Comparison of ENCODE assay signal across 30 cellular contexts in the genomic region with DNA sequence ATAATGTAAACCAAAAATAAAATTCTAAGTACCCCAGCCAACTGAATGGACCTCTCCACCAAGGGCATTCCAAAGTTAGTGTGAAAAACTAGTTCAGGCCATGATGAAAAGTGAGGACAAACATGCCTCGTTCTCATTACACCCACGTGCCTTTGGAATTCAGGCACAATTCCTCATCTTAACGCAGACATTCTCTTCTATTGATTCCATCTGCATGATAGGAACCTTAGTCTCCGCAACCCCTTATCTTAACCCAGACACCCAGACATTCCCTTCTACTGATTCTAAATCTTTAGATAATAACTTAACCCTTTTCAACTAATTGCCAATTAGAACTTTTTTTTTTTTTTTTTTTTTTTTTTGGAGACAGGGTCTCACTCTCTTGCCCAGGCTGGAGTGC. TPM values are rescaled to one million over a fixed set of nuclear protein-coding genes. Genes with fewer than 3 reads are reported as not detected.
A peak's percentile ranks its signal among the peaks of the same experiment; 100 is the strongest.
DNase-seq lines count a peak whose midpoint lies in the region; ATAC-seq and TF ChIP-seq lines count a peak whose summit lies in the region.
"Had no signal": no experiment of that assay in that cellular context is flagged by ENCODE, and none has a peak within 500 bp of the region (broad histone marks: within the 10 kb centered on the region; RNA-seq: fewer than 3 reads in every experiment).

No MANE protein-coding gene starts in this region.

- H3K4ac ChIP-seq in IMR-90 (ENCODE audit: low read depth, low read length): no peak overlapping the region

- no peak overlapping the region for H3K27ac ChIP-seq in IMR-90 (ENCODE audit: insufficient read depth, low read length)
- peak overlapping the region in 5 of 8 donors; percentile 69 to 81 (median 78) for H3K27ac ChIP-seq in spleen
- H3K27ac ChIP-seq: BLaER1 treated with 17β-estradiol and CSF1 and Interleukin-3, amounts not matched to agents 10 nM and 100 nM; SJSA1 had no signal

- H3K4me2 ChIP-seq in IMR-90 (ENCODE audit: low read depth, low read length): no peak overlapping the region

- dilution Hi-C loops in IMR-90 (cut with HindIII; ENCODE audit: low sequenced_read_pairs, unreplicated experiment): no loop called here

- H2AK9ac ChIP-seq in IMR-90 (replicated peaks; ENCODE audit: low read depth, low read length, poor library complexity): no peak overlapping the region

- peaks cover 5% of the 10 kb centered on the region for H3K9me1 ChIP-seq in IMR-90 (ENCODE audit: insufficient read depth, low read length)

- H4K8ac ChIP-seq in IMR-90 (ENCODE audit: low read depth in 2 of 2, low read length in 2 of 2): no peak overlapping the region

- no peak overlapping the region for H3K4me3 Mint-ChIP-seq in endothelial cell (ENCODE audit: unreplicated experiment)
- H3K4me3 Mint-ChIP-seq: CD4-positive, alpha-beta T cell had no signal

- H3K9me3 ChIP-seq in IMR-90 (ENCODE audit: control insufficient read depth, insufficient read depth, low read length) (no peaks in the 10 kb centered on the region), spleen (no peaks in the 10 kb centered on the region)
- H3K9me3 ChIP-seq: HAP-1, MG63, SJSA1 had no signal

- peaks cover 16% of the 10 kb centered on the region for H3K4me1 ChIP-seq in IMR-90 (ENCODE audit: control insufficient read depth, insufficient read depth, low read length)
- H3K4me1 ChIP-seq in spleen: peaks cover 7 to 67% (median 46%) of the 10 kb centered on the region in 6 donors
- H3K4me1 ChIP-seq: HAP-1 had no signal

- peak overlapping the region; percentile 57 for H3K27ac Mint-ChIP-seq in endothelial cell (ENCODE audit: unreplicated experiment)
- H3K27ac Mint-ChIP-seq: CD4-positive, alpha-beta T cell had no signal

- H3K9me3 Mint-ChIP-seq in endothelial cell (ENCODE audit: unreplicated experiment): no peaks in the 10 kb centered on the region
- H3K9me3 Mint-ChIP-seq: CD4-positive, alpha-beta T cell had no signal

- H4K5ac ChIP-seq in IMR-90 (ENCODE audit: low read depth, low read length): no peak overlapping the region

- no peaks in the 10 kb centered on the region for H3K36me3 ChIP-seq in IMR-90 (ENCODE audit: control insufficient read depth, insufficient read depth, low read length)
- H3K36me3 ChIP-seq in spleen: no peaks in the 10 kb centered on the region
- H3K36me3 ChIP-seq: BLaER1 treated with 17β-estradiol and CSF1 and Interleukin-3, amounts not matched to agents 10 nM and 100 nM; HAP-1; MG63; SJSA1 had no signal

- no peaks in the 10 kb centered on the region for H3K27me3 ChIP-seq in IMR-90 (ENCODE audit: control insufficient read depth, insufficient read depth, low read length)
- no peaks in the 10 kb centered on the region for H3K27me3 ChIP-seq in spleen (replicated peaks in 1 of 7)
- H3K27me3 ChIP-seq: MG63, SJSA1 had no signal

- 0 out of 3 replicates have a peak overlapping the region, but pooled peaks have one; percentile 60 for H2BK15ac ChIP-seq in IMR-90 (ENCODE audit: low read depth, low read length)

- H3K9ac ChIP-seq in IMR-90 (ENCODE audit: low read depth, low read length): no peak overlapping the region
- H3K9ac ChIP-seq: BLaER1 treated with 17β-estradiol and CSF1 and Interleukin-3, amounts not matched to agents 10 nM and 100 nM had no signal

- no peak for TF ChIP-seq RAD21 in IMR-90 (IDR thresholded peaks at IDR 0.05; ENCODE audit: low read length)

- peaks cover 49% of the 10 kb centered on the region for H3K4me1 Mint-ChIP-seq in endothelial cell (ENCODE audit: unreplicated experiment)

- intact Hi-C loops in IMR-90 (cut with micrococcal nuclease) (no loop called here), spleen (cut with DNase I; ENCODE audit: low total_unique reads) (no loop called here)

- no peak overlapping the region for H2BK120ac ChIP-seq in IMR-90 (ENCODE audit: low read depth, low read length)

- CTCF ChIA-PET in IMR-90 (lab: Yijun Ruan, JAX): no interaction called here

- no peak overlapping the region for H2AFZ ChIP-seq in IMR-90 (replicated peaks; ENCODE audit: low read length, poor library complexity)

- in situ Hi-C loops in IMR-90 (cut with MboI; ENCODE audit: low sequenced_read_pairs): no loop called here

- H3K79me1 ChIP-seq in IMR-90 (ENCODE audit: low read depth in 1 of 2, low read length in 2 of 2): no peaks in the 10 kb centered on the region

- H3K14ac ChIP-seq in IMR-90 (replicated peaks; ENCODE audit: low read depth, low read length): no peak overlapping the region; the same call in 1 of the 2 replicates

- H4K91ac ChIP-seq in IMR-90 (ENCODE audit: insufficient read depth, low read depth, low read length): no peak overlapping the region

- TF ChIP-seq CTCF in IMR-90 (conservative IDR thresholded peaks at IDR 0.05; ENCODE audit: low read depth, low read length): no peak
- TF ChIP-seq CTCF in endothelial cell (IDR thresholded peaks at IDR 0.05; ENCODE audit: unreplicated experiment): no peak
- no peak for TF ChIP-seq CTCF in spleen (IDR thresholded peaks at IDR 0.05 in 8 of 11, conservative IDR thresholded peaks at IDR 0.05 in 3 of 11)

- H3K23ac ChIP-seq in IMR-90 (ENCODE audit: low read depth, low read length): no peak overlapping the region

- H4K20me1 ChIP-seq in IMR-90 (ENCODE audit: insufficient read depth, low read length): no peaks in the 10 kb centered on the region
- H4K20me1 ChIP-seq: BLaER1 treated with 17β-estradiol and CSF1 and Interleukin-3, amounts not matched to agents 10 nM and 100 nM had no signal

- no peak for TF ChIP-seq POLR2A in IMR-90 (IDR thresholded peaks at IDR 0.05; ENCODE audit: low read depth, low read length)
- no peak for TF ChIP-seq POLR2A in spleen (IDR thresholded peaks at IDR 0.05)

- POLR2A ChIA-PET in IMR-90 (lab: Charles Lee; ENCODE audit: unreplicated experiment): no interaction called here

- H3K4me3 ChIP-seq in IMR-90 (ENCODE audit: insufficient read depth, low read depth, low read length): no peak overlapping the region
- H3K4me3 ChIP-seq in spleen: no peak overlapping the region
- H3K4me3 ChIP-seq: BLaER1 treated with 17β-estradiol and CSF1 and Interleukin-3, amounts not matched to agents 10 nM and 100 nM; GM12878; HAP-1; MG63; SJSA1 had no signal

- no CpG with 5 or more reads among the region's 4 CpGs for WGBS in IMR-90 (ENCODE audit: extremely low coverage in 2 of 2, insufficient read length in 1 of 2), 2 experiments
- WGBS in spleen, 5 donors: 83 to 95% (median 92%) methylated on average over 4 of the region's 4 CpGs

- no TSS peak for BruUV-seq in IMR-90 (replicated peaks; lab: Mats Ljungman, UMichigan)

- H2BK5ac ChIP-seq in IMR-90 (ENCODE audit: low read depth, low read length, poor library complexity, severe bottlenecking): no peak overlapping the region

- peak overlapping the region; percentile 35; the same call in 1 of the 2 replicates for H3K18ac ChIP-seq in IMR-90 (ENCODE audit: low read depth, low read length)

- no peak overlapping the region for H2BK20ac ChIP-seq in IMR-90 (ENCODE audit: low read depth, low read length)

- peak overlapping the region; percentile 84; the same call in 1 of the 2 replicates for H2AK5ac ChIP-seq in IMR-90 (ENCODE audit: low read depth, low read length)

- peaks cover 7% of the 10 kb centered on the region for H3K27me3 Mint-ChIP-seq in endothelial cell (ENCODE audit: unreplicated experiment)

- ATAC-seq in IMR-90 (ENCODE audit: low read depth) (no peak), HG03025 (IDR thresholded peaks at IDR 0.05; ENCODE audit: low FRiP score, unreplicated experiment) (no peak)
- ATAC-seq: GM12878, HepG2 had no signal

- DNase-seq in EH (ENCODE audit: low read depth): peak; percentile 31
- no peak for DNase-seq in IMR-90
- no peak for DNase-seq in endothelial cell (ENCODE audit: low spot score)
- no peak for DNase-seq in spleen
- no peak for DNase-seq in AG20443 (ENCODE audit: low spot score)
- no peak for DNase-seq in MV-4-11 (lab: John Stamatoyannopoulos, UW)
- DNase-seq: AML-193; CD4-positive, alpha-beta T cell; COR-L47; EL; GDM1; GOT3; KBM-7; MG63; NCI-H1092 treated with DMSO at 0.1 percent for 48 hours; NCI-H1436; NCI-H187; NCI-H2081 treated with DMSO at 0.1 percent for 48 hours; NCI-H2171; NCI-H226; NCI-H510A; NCI-H69; Right ventricle myocardium superior; RPMI8226 had no signal

- H3K56ac ChIP-seq in IMR-90 (ENCODE audit: extremely low read depth, insufficient read depth, low read length): no peak overlapping the region

- no peaks in the 10 kb centered on the region for H3K36me3 Mint-ChIP-seq in endothelial cell (ENCODE audit: low read depth, unreplicated experiment)

TF ChIP-seq in IMR-90, 13 proteins besides CTCF, POLR2A, EP300 and RAD21 (continues in another document):
- no peak for TF ChIP-seq RFX5 (IDR thresholded peaks at IDR 0.05; ENCODE audit: low read depth, low read length)
- TF ChIP-seq FOS (IDR thresholded peaks at IDR 0.05; ENCODE audit: low read depth, low read length): no peak
- TF ChIP-seq CEBPB (IDR thresholded peaks at IDR 0.05; ENCODE audit: low read depth, low read length): no peak
- TF ChIP-seq SMC3 (IDR thresholded peaks at IDR 0.05; ENCODE audit: low read depth, low read length): no peak
- TF ChIP-seq, protein P1, sequence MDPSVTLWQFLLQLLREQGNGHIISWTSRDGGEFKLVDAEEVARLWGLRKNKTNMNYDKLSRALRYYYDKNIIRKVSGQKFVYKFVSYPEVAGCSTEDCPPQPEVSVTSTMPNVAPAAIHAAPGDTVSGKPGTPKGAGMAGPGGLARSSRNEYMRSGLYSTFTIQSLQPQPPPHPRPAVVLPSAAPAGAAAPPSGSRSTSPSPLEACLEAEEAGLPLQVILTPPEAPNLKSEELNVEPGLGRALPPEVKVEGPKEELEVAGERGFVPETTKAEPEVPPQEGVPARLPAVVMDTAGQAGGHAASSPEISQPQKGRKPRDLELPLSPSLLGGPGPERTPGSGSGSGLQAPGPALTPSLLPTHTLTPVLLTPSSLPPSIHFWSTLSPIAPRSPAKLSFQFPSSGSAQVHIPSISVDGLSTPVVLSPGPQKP (IDR thresholded peaks at IDR 0.05; ENCODE audit: borderline replicate concordance, low read depth, low read length): no peak
- no peak; the same call in 1 of the 2 replicates for TF ChIP-seq BHLHE40 (IDR thresholded peaks at IDR 0.05; ENCODE audit: low read depth, low read length)
- TF ChIP-seq MXI1 (IDR thresholded peaks at IDR 0.05; ENCODE audit: borderline replicate concordance, low read depth, low read length): no peak
- no peak for TF ChIP-seq MAZ (IDR thresholded peaks at IDR 0.05; ENCODE audit: borderline replicate concordance, low read depth, low read length)

RNA-seq across cellular contexts. Expression of a gene that starts 7.6 kb away (rescaled TPM):
- total RNA-seq in IMR-90 (2012; rRNA removed) (37.1 and 60.3 TPM in 2 replicates), endothelial cell (ENCODE audit: unreplicated experiment) (186 TPM), spleen (100 to 1,000 TPM; 145 to 222 (median 188) TPM)
- polyA plus RNA-seq in IMR-90 (2012; rRNA removed) (78.7 and 91.1 TPM in 2 replicates), spleen (100 to 1,000 TPM; 111 to 256 (median 193) TPM)
- polyA plus RNA-seq in IMR-90 (2012; cell fraction: cytosol; rRNA removed): 74.7 and 123 TPM in 2 replicates
- 93.6 and 162 TPM in 2 replicates for polyA plus RNA-seq in IMR-90 (2012; cell fraction: nucleus; rRNA removed; ENCODE audit: low replicate concordance)

RNA-seq across cellular contexts. Expression of a gene that starts 20.8 kb away (rescaled TPM):
- total RNA-seq in IMR-90 (2012; rRNA removed): 59.4 and 72.1 TPM in 2 replicates
- 41.9 and 42.5 TPM in 2 replicates for polyA plus RNA-seq in IMR-90 (2012; rRNA removed)
- polyA plus RNA-seq in IMR-90 (2012; cell fraction: cytosol; rRNA removed): 31.1 and 51.6 TPM in 2 replicates
- 13.5 and 24.4 TPM in 2 replicates for polyA plus RNA-seq in IMR-90 (2012; cell fraction: nucleus; rRNA removed; ENCODE audit: low replicate concordance)
- 58.8 TPM for total RNA-seq in endothelial cell (ENCODE audit: unreplicated experiment)
- total RNA-seq in spleen: 10 to 100 TPM; 21.3 to 55.1 (median 37.2) TPM
- 10 to 100 TPM; 16.3 to 26.0 (median 17.0) TPM for polyA plus RNA-seq in spleen
